In genomic region chr11:85123752-85124231, GRCh38 we compare ENCODE assay signal across 11 cellular contexts.
DNase-seq lines count a peak whose midpoint lies in the region; ATAC-seq and TF ChIP-seq lines count a peak whose summit lies in the region.
"Had no signal": no experiment of that assay in that cellular context is flagged by ENCODE, and none has a peak within 500 bp of the region (broad histone marks: within the 10 kb centered on the region; RNA-seq: fewer than 3 reads in every experiment).

No MANE protein-coding gene starts in this region.

- no peak overlapping the region for H3K4me3 ChIP-seq in osteoblast (ENCODE audit: insufficient read depth, low read length)
- no peak overlapping the region for H3K4me3 ChIP-seq in spleen

- peak; percentile 35 for DNase-seq in osteoblast (ENCODE audit: insufficient read length, low spot score, missing footprints)
- no peak for DNase-seq in Right ventricle myocardium superior
- no peak for DNase-seq in spleen
- no peak for DNase-seq in NCI-H2081 treated with DMSO at 0.1 percent for 48 hours (lab: John Stamatoyannopoulos, UW)
- DNase-seq: activated CD8-positive, alpha-beta T cell treated with anti-CD3 and anti-CD28 coated beads for 36 hours; GDM1; PC-3 had no signal

- H3K4me2 ChIP-seq in osteoblast (ENCODE audit: insufficient read depth, low read length): no peak overlapping the region

- no peak for TF ChIP-seq POLR2A in spleen (IDR thresholded peaks at IDR 0.05)

- intact Hi-C loops in Right ventricle myocardium superior (cut with DNase I) (no loop called here), spleen (cut with DNase I; ENCODE audit: low total_unique reads) (no loop called here)

- H3K27me3 ChIP-seq in osteoblast (ENCODE audit: insufficient read depth, low read length): no peaks in the 10 kb centered on the region
- H3K27me3 ChIP-seq in spleen (replicated peaks in 1 of 7): no peaks in the 10 kb centered on the region

- H3K4me1 ChIP-seq in osteoblast (ENCODE audit: insufficient read depth, low read length) (no peaks in the 10 kb centered on the region), spleen (no peaks in the 10 kb centered on the region)

- WGBS in spleen, 5 donors: 67 to 86% (median 70%) methylated on average over 1 of the region's 1 CpG

- TF ChIP-seq CTCF in osteoblast (IDR thresholded peaks at IDR 0.05; ENCODE audit: extremely low read depth, low read depth, low read length) (no peak), spleen (IDR thresholded peaks at IDR 0.05 in 8 of 11, conservative IDR thresholded peaks at IDR 0.05 in 3 of 11) (no peak)

- no peaks in the 10 kb centered on the region for H4K20me1 ChIP-seq in osteoblast (ENCODE audit: insufficient read depth, low read length)

- no peak overlapping the region for H2AFZ ChIP-seq in osteoblast (ENCODE audit: low read length)

- no peak overlapping the region for H3K27ac ChIP-seq in osteoblast (ENCODE audit: low read depth, low read length)
- no peak overlapping the region for H3K27ac ChIP-seq in spleen

- H3K79me2 ChIP-seq in osteoblast (ENCODE audit: insufficient read depth, low read length): no peaks in the 10 kb centered on the region

- H3K9me3 ChIP-seq in osteoblast (ENCODE audit: low read depth, low read length): no peaks in the 10 kb centered on the region
- peaks cover 0 to 8% (median 0%) of the 10 kb centered on the region in 8 donors for H3K9me3 ChIP-seq in spleen

- ATAC-seq in GM19023 (IDR thresholded peaks at IDR 0.05; ENCODE audit: unreplicated experiment): peak; percentile 95
- peak; percentile 97 for ATAC-seq in HG02623 (IDR thresholded peaks at IDR 0.05; ENCODE audit: unreplicated experiment)
- peak; percentile 87 for ATAC-seq in HG03558 (IDR thresholded peaks at IDR 0.05; ENCODE audit: extremely low read depth, unreplicated experiment)
- no peak for ATAC-seq in Right ventricle myocardium superior (ENCODE audit: poor library complexity)
- ATAC-seq: activated CD8-positive, alpha-beta T cell treated with anti-CD3 and anti-CD28 coated beads for 36 hours; natural killer cell treated with Interleukin-12 subunit alpha and Interleukin-12 subunit beta and Interleukin-15 and Interleukin-18, amount 100 ng/mL, for 72 hours; PC-3 had no signal

- H3K36me3 ChIP-seq in osteoblast (ENCODE audit: insufficient read depth, low read length) (no peaks in the 10 kb centered on the region), spleen (no peaks in the 10 kb centered on the region)
